ENCODE assay signal across 1 cellular context in the genomic region with DNA sequence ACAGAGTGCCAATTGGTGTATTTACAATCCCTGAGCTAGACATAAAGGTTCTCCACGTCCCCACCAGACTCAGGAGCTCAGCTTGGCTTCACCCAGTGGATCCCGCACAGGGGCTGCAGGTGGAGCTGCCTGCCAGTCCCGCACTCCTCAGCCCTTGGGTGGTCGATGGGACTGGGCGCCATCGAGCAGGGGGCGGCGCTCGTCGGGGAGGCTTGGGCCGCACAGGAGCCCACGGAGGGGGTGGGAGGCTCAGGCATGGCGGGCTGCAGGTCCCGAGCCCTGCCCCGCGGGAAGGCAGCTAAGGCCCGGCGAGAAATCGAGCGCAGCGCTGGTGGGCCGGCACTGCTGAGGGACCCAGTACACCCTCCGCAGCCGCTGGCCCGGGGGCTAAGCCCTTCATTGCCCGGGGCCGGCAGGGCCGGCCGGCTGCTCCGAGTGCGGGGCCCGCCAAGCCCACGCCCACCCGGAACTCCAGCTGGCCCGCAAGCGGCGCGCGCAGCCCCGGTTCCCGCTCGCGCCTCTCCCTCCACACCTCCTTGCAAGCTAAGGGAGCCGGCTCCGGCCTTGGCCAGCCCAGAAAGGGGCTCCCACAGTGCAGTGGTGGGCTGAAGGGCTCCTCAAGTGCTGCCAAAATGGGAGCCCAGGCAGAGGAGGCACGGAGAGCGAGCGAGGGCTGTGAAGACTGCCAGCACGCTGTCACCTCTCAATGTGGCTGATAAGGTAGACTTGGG. TPM values are rescaled to one million over a fixed set of nuclear protein-coding genes. Genes with fewer than 3 reads are reported as not detected.
"Had no signal": no experiment of that assay in that cellular context is flagged by ENCODE, and none has a peak within 500 bp of the region (broad histone marks: within the 10 kb centered on the region; RNA-seq: fewer than 3 reads in every experiment).

No MANE protein-coding gene starts in this region.

RNA-seq across cellular contexts. Expression of a gene that starts 57.2 kb away (rescaled TPM):
- total RNA-seq: ascending aorta had no signal
